In genomic region chr1:101235696-101236545, GRCh38 we compare ENCODE assay signal across 8 cellular contexts. TPM values are rescaled to one million over a fixed set of nuclear protein-coding genes. Genes with fewer than 3 reads are reported as not detected.
DNase-seq lines count a peak whose midpoint lies in the region; ATAC-seq, FAIRE-seq and TF ChIP-seq lines count a peak whose summit lies in the region.

No MANE protein-coding gene starts in this region.

- H3K4me3 ChIP-seq in endothelial cell of umbilical vein (replicated peaks in 1 of 3; ENCODE audit: insufficient read depth in 1 of 3, low read depth in 1 of 3, low read length in 3 of 3) (peak overlapping the region; percentile 88 to 100 (median 99)), muscle layer of duodenum (ENCODE audit: low read depth in 1 of 2, low read length in 2 of 2) (peak overlapping the region; percentile 77 to 83)

- no peaks in the 10 kb centered on the region for H3K9me1 ChIP-seq in endothelial cell of umbilical vein (replicated peaks; ENCODE audit: control insufficient read depth, extremely low read depth, insufficient read depth, low read length)

- peak; percentile 85 for TF ChIP-seq POLR2A in endothelial cell of umbilical vein (IDR thresholded peaks at IDR 0.05; ENCODE audit: low read depth, low read length)

- peak; percentile 43 for ATAC-seq in GM21737 (IDR thresholded peaks at IDR 0.05; ENCODE audit: unreplicated experiment)
- ATAC-seq in stimulated activated naive CD8-positive, alpha-beta T cell treated with anti-CD3 and anti-CD28 coated beads, Interleukin-15, amount 100 ng/mL, for 72 hours = peak; percentile 51

- no peaks in the 10 kb centered on the region for H4K20me1 ChIP-seq in endothelial cell of umbilical vein (replicated peaks; ENCODE audit: control insufficient read depth, extremely low read depth, insufficient read depth, low read length)

- intact Hi-C loops in endothelial cell of umbilical vein (cut with micrococcal nuclease) = loop anchor here (1.0 kb wide), 5 partner anchors 49 to 341 kb away; no protein-coding TSS in a partner anchor

- H3K9me3 ChIP-seq in endothelial cell of umbilical vein (replicated peaks; ENCODE audit: control insufficient read depth, insufficient read depth, low read length) (no peaks in the 10 kb centered on the region), muscle layer of duodenum (ENCODE audit: control insufficient read depth in 1 of 2, low read length in 2 of 2) (no peaks in the 10 kb centered on the region)

- H3K36me3 ChIP-seq in endothelial cell of umbilical vein (ENCODE audit: control insufficient read depth in 2 of 2, extremely low read depth in 1 of 2, insufficient read depth in 2 of 2, low read length in 2 of 2) (peaks cover 16 to 18% of the 10 kb centered on the region in 2 experiments), muscle layer of duodenum (ENCODE audit: control insufficient read depth in 1 of 2, insufficient read depth in 2 of 2, low read length in 2 of 2) (peaks cover 0 to 7% of the 10 kb centered on the region in 2 donors)

- peaks cover 49% of the 10 kb centered on the region for H3K4me1 Mint-ChIP-seq in stimulated activated naive CD8-positive, alpha-beta T cell treated with anti-CD3 and anti-CD28 coated beads, Interleukin-15, amount 100 ng/mL, for 72 hours

- no peak for TF ChIP-seq CTCF in endothelial cell of umbilical vein (IDR thresholded peaks at IDR 0.05; ENCODE audit: extremely low read depth in 1 of 2, insufficient read depth in 1 of 2, low read depth in 1 of 2, low read length in 2 of 2)

- H3K4me2 ChIP-seq in endothelial cell of umbilical vein (ENCODE audit: insufficient read depth, low read length) = peak overlapping the region; percentile 92

- H3K4me3 Mint-ChIP-seq in stimulated activated naive CD8-positive, alpha-beta T cell treated with anti-CD3 and anti-CD28 coated beads, Interleukin-15, amount 100 ng/mL, for 72 hours = peak overlapping the region; percentile 92 to 99

- H3K79me2 ChIP-seq in endothelial cell of umbilical vein (ENCODE audit: control insufficient read depth, insufficient read depth, low read length) = peaks cover 52% of the 10 kb centered on the region

- dilution Hi-C loops in endothelial cell of umbilical vein (cut with MboI; ENCODE audit: extremely low pct_ligation_motif_present, low sequenced_read_pairs) = no loop called here

- H3K9ac ChIP-seq in endothelial cell of umbilical vein (replicated peaks; ENCODE audit: extremely low read depth, insufficient read depth, low read length) = peak overlapping the region; percentile 100

- H3K27ac ChIP-seq in endothelial cell of umbilical vein (ENCODE audit: insufficient read depth, low read depth, low read length) (peak overlapping the region; percentile 99), muscle layer of duodenum (ENCODE audit: low read length) (peak overlapping the region; percentile 45)

- FAIRE-seq in endothelial cell of umbilical vein (lab: Jason Lieb, UNC) = peak; percentile 76

- peaks cover 4 to 13% of the 10 kb centered on the region in 2 donors for H3K9me3 Mint-ChIP-seq in stimulated activated naive CD8-positive, alpha-beta T cell treated with anti-CD3 and anti-CD28 coated beads, Interleukin-15, amount 100 ng/mL, for 72 hours

- BruUV-seq in endothelial cell of umbilical vein (replicated peaks; lab: Mats Ljungman, UMichigan) = TSS peak; percentile 44

- peak overlapping the region; percentile 89 to 99 for H3K27ac Mint-ChIP-seq in stimulated activated naive CD8-positive, alpha-beta T cell treated with anti-CD3 and anti-CD28 coated beads, Interleukin-15, amount 100 ng/mL, for 72 hours

- H3K27me3 Mint-ChIP-seq in stimulated activated naive CD8-positive, alpha-beta T cell treated with anti-CD3 and anti-CD28 coated beads, Interleukin-15, amount 100 ng/mL, for 72 hours = no peaks in the 10 kb centered on the region

- DNase-seq in GM03348 (ENCODE audit: low spot score) (peak; percentile 51), LHCN-M2 (ENCODE audit: low read depth) (peak; percentile 44), endothelial cell of umbilical vein (ENCODE audit: low read depth, low spot score) (peak; percentile 83), NCI-H2029 (lab: John Stamatoyannopoulos, UW) (no peak)
- peak; percentile 57 for DNase-seq in activated CD8-positive, alpha-beta memory T cell treated with anti-CD3 and anti-CD28 coated beads, Interleukin-2, amount 50 U/mL, for 1 hour (ENCODE audit: extremely low read depth)
- peak; percentile 79 to 84 for DNase-seq in stimulated activated naive CD8-positive, alpha-beta T cell treated with anti-CD3 and anti-CD28 coated beads, Interleukin-15, amount 100 ng/mL, for 72 hours

- CTCF ChIA-PET in endothelial cell of umbilical vein (lab: Charles Lee) = interaction anchor here (0.7 to 12.2 kb wide), 16 partner anchors 21 to 315 kb away, joined by 3 to 368 read pairs (median 4); no protein-coding TSS in a partner anchor

- POLR2A ChIA-PET in endothelial cell of umbilical vein (lab: Charles Lee) = interaction anchor here (0.7 to 1.7 kb wide), 12 partner anchors 11 to 247 kb away, joined by 3 to 16 read pairs (median 4); no protein-coding TSS in a partner anchor

- H3K4me1 ChIP-seq in endothelial cell of umbilical vein (ENCODE audit: control insufficient read depth, extremely low read depth, insufficient read depth, low read length) = peaks cover 29% of the 10 kb centered on the region
- peaks cover 4 to 18% of the 10 kb centered on the region in 2 donors for H3K4me1 ChIP-seq in muscle layer of duodenum (ENCODE audit: control insufficient read depth in 1 of 2, insufficient read depth in 2 of 2, low read length in 2 of 2)

- peak overlapping the region; percentile 28 for H2AFZ ChIP-seq in endothelial cell of umbilical vein (ENCODE audit: low read depth, low read length)

- H3K27me3 ChIP-seq in endothelial cell of umbilical vein (ENCODE audit: control insufficient read depth in 2 of 2, insufficient read depth in 2 of 2, low read length in 2 of 2) (no peaks in the 10 kb centered on the region), muscle layer of duodenum (ENCODE audit: low read depth, low read length) (peaks cover 7% of the 10 kb centered on the region)

TF ChIP-seq in endothelial cell of umbilical vein, 7 proteins besides CTCF, POLR2A, EP300 and RAD21:
- no peak for TF ChIP-seq MYC (IDR thresholded peaks at IDR 0.05; ENCODE audit: low read depth, low read length)
- no peak for TF ChIP-seq EZH2 (IDR thresholded peaks at IDR 0.05; ENCODE audit: borderline replicate concordance, low read depth, low read length, severe bottlenecking)
- no peak for TF ChIP-seq FOS (IDR thresholded peaks at IDR 0.05; ENCODE audit: borderline replicate concordance, insufficient read depth, low read length)
- peak; percentile 18 for TF ChIP-seq GATA2 (IDR thresholded peaks at IDR 0.05; ENCODE audit: insufficient read depth, insufficient read length, low read depth, low read length)
- TF ChIP-seq MAX (IDR thresholded peaks at IDR 0.05; ENCODE audit: insufficient read depth, insufficient read length) = no peak
- TF ChIP-seq POLR2AphosphoS5 (IDR thresholded peaks at IDR 0.05; ENCODE audit: insufficient read depth, low read depth, low read length) = peak; percentile 78
- no peak for TF ChIP-seq JUN (IDR thresholded peaks at IDR 0.05; ENCODE audit: borderline replicate concordance, insufficient read depth, insufficient read length, low read depth)

RNA-seq across cellular contexts. Expression of gene S1PR1, which starts 0.9 kb away (rescaled TPM):
- total RNA-seq in LHCN-M2 (2014; rRNA removed) (1.3 and 2.4 TPM in 2 replicates), endothelial cell of umbilical vein (137 and 138 TPM in 2 replicates)
- polyA plus RNA-seq in LHCN-M2 (2012) = 8.3 TPM
- polyA plus RNA-seq in endothelial cell of umbilical vein = 346 and 387 TPM in 2 replicates
- 206 and 215 TPM in 2 replicates for polyA plus RNA-seq in endothelial cell of umbilical vein (2011; cell fraction: cytosol; rRNA removed)
- polyA plus RNA-seq in endothelial cell of umbilical vein (2011; cell fraction: nucleus; rRNA removed) = 219 and 225 TPM in 2 replicates
- polyA plus RNA-seq in endothelial cell of umbilical vein (2012) = 130 and 148 TPM in 2 replicates
- 433 and 446 TPM in 2 replicates for polyA minus RNA-seq in endothelial cell of umbilical vein
- not detected for polyA minus RNA-seq in endothelial cell of umbilical vein (2011; cell fraction: cytosol; rRNA and poly(A)+ RNA removed)
- polyA minus RNA-seq in endothelial cell of umbilical vein (2011; cell fraction: nucleus; rRNA and poly(A)+ RNA removed) = 363 and 384 TPM in 2 replicates

Comparison
In these comparisons a context has a peak if more than half of its experiments do, and no peak if none do; other contexts are left out.
1. RNA of gene S1PR1, which starts 0.9 kb away (total RNA-seq): 137 to 138 TPM in endothelial cell of umbilical vein; 1.3 to 2.4 TPM in LHCN-M2; every median in the first group is over 10 times any median in the second.